In the genomic region with DNA sequence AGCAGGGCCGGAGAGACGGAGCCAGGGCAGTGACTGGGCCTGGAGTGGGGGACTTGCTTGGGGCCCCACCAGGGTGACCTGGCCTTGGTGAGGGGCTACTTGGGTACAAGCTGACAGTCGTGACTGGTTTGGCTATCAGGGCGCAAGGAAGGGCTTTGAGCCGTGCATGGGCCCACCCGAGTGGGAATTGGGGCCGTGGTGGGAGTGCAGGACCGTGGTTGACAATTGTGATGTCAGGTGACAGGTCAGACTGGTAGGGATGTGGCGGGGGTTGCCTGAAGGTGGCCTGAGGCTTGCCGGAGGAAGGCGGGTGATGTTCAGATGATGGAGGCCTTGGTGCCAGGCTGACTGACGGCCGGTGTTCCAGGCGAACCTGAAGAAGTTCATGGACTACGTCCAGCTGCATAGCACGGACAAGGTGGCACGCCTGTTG, we compare ENCODE assay signal across 2 cellular contexts.
TF ChIP-seq lines count a peak whose summit lies in the region.

No MANE protein-coding gene starts in this region.

TF ChIP-seq in SK-N-SH, 30 proteins besides CTCF, POLR2A, EP300 and RAD21 (continued from another document):
- TF ChIP-seq, protein P1, sequence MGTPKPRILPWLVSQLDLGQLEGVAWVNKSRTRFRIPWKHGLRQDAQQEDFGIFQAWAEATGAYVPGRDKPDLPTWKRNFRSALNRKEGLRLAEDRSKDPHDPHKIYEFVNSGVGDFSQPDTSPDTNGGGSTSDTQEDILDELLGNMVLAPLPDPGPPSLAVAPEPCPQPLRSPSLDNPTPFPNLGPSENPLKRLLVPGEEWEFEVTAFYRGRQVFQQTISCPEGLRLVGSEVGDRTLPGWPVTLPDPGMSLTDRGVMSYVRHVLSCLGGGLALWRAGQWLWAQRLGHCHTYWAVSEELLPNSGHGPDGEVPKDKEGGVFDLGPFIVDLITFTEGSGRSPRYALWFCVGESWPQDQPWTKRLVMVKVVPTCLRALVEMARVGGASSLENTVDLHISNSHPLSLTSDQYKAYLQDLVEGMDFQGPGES (IDR thresholded peaks at IDR 0.05; ENCODE audit: low read depth, low read length) = no peak
- no peak for TF ChIP-seq RXRA (IDR thresholded peaks at IDR 0.05; ENCODE audit: borderline replicate concordance, low read depth)
- TF ChIP-seq EZH2phosphoT487 (IDR thresholded peaks at IDR 0.05; ENCODE audit: borderline replicate concordance, low read depth) = no peak
- TF ChIP-seq, protein P2, sequence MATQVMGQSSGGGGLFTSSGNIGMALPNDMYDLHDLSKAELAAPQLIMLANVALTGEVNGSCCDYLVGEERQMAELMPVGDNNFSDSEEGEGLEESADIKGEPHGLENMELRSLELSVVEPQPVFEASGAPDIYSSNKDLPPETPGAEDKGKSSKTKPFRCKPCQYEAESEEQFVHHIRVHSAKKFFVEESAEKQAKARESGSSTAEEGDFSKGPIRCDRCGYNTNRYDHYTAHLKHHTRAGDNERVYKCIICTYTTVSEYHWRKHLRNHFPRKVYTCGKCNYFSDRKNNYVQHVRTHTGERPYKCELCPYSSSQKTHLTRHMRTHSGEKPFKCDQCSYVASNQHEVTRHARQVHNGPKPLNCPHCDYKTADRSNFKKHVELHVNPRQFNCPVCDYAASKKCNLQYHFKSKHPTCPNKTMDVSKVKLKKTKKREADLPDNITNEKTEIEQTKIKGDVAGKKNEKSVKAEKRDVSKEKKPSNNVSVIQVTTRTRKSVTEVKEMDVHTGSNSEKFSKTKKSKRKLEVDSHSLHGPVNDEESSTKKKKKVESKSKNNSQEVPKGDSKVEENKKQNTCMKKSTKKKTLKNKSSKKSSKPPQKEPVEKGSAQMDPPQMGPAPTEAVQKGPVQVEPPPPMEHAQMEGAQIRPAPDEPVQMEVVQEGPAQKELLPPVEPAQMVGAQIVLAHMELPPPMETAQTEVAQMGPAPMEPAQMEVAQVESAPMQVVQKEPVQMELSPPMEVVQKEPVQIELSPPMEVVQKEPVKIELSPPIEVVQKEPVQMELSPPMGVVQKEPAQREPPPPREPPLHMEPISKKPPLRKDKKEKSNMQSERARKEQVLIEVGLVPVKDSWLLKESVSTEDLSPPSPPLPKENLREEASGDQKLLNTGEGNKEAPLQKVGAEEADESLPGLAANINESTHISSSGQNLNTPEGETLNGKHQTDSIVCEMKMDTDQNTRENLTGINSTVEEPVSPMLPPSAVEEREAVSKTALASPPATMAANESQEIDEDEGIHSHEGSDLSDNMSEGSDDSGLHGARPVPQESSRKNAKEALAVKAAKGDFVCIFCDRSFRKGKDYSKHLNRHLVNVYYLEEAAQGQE (IDR thresholded peaks at IDR 0.05; ENCODE audit: low read depth, low read length) = no peak
- TF ChIP-seq FOXM1 (IDR thresholded peaks at IDR 0.05; ENCODE audit: low read depth) = no peak
- TF ChIP-seq, protein P3, sequence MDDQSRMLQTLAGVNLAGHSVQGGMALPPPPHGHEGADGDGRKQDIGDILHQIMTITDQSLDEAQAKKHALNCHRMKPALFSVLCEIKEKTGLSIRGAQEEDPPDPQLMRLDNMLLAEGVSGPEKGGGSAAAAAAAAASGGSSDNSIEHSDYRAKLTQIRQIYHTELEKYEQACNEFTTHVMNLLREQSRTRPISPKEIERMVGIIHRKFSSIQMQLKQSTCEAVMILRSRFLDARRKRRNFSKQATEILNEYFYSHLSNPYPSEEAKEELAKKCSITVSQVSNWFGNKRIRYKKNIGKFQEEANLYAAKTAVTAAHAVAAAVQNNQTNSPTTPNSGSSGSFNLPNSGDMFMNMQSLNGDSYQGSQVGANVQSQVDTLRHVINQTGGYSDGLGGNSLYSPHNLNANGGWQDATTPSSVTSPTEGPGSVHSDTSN (IDR thresholded peaks at IDR 0.05) = no peak
- TF ChIP-seq FOSL2 (IDR thresholded peaks at IDR 0.05; ENCODE audit: borderline replicate concordance, low read depth) = no peak
- no peak for TF ChIP-seq NFIC (IDR thresholded peaks at IDR 0.05; ENCODE audit: borderline replicate concordance)
- TF ChIP-seq ELF1 (IDR thresholded peaks at IDR 0.05) = no peak
- no peak for TF ChIP-seq GABPA (IDR thresholded peaks at IDR 0.05; ENCODE audit: low read depth)
- TF ChIP-seq FOXJ3 (CRISPR knock-in tag; IDR thresholded peaks at IDR 0.05) = no peak
- TF ChIP-seq CHD2 (IDR thresholded peaks at IDR 0.05; ENCODE audit: low read length, partially characterized antibody) = no peak
- TF ChIP-seq YY1 (IDR thresholded peaks at IDR 0.05; ENCODE audit: low read depth) = no peak
- TF ChIP-seq, protein P4, sequence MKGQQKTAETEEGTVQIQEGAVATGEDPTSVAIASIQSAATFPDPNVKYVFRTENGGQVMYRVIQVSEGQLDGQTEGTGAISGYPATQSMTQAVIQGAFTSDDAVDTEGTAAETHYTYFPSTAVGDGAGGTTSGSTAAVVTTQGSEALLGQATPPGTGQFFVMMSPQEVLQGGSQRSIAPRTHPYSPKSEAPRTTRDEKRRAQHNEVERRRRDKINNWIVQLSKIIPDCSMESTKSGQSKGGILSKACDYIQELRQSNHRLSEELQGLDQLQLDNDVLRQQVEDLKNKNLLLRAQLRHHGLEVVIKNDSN (IDR thresholded peaks at IDR 0.05; ENCODE audit: borderline replicate concordance, low read depth) = no peak
- no peak for TF ChIP-seq SIN3A (IDR thresholded peaks at IDR 0.05; ENCODE audit: borderline replicate concordance, low read depth, low read length)
- TF ChIP-seq NRF1 (IDR thresholded peaks at IDR 0.05; ENCODE audit: low read depth, low read length) = no peak

TF ChIP-seq in SK-N-SH treated with all-trans-retinoic acid at 6 μM for 48 hours, 23 proteins besides CTCF, POLR2A, EP300 and RAD21 (continued from another document):
- TF ChIP-seq TOX (CRISPR knock-in tag; IDR thresholded peaks at IDR 0.05; ENCODE audit: borderline replicate concordance) = no peak
- TF ChIP-seq ZFP3 (CRISPR knock-in tag; IDR thresholded peaks at IDR 0.05) = no peak
- no peak for TF ChIP-seq CSDC2 (CRISPR knock-in tag; IDR thresholded peaks at IDR 0.05)
- no peak for TF ChIP-seq ISL1 (CRISPR knock-in tag; IDR thresholded peaks at IDR 0.05)
- no peak for TF ChIP-seq ESRRG (CRISPR knock-in tag; IDR thresholded peaks at IDR 0.05)
- TF ChIP-seq SNAI2 (CRISPR knock-in tag; IDR thresholded peaks at IDR 0.05) = no peak
- TF ChIP-seq ARNTL (CRISPR knock-in tag; IDR thresholded peaks at IDR 0.05; ENCODE audit: borderline replicate concordance, low read depth) = no peak
- TF ChIP-seq ZNF70 (CRISPR knock-in tag; IDR thresholded peaks at IDR 0.05) = no peak
- TF ChIP-seq, protein P5, sequence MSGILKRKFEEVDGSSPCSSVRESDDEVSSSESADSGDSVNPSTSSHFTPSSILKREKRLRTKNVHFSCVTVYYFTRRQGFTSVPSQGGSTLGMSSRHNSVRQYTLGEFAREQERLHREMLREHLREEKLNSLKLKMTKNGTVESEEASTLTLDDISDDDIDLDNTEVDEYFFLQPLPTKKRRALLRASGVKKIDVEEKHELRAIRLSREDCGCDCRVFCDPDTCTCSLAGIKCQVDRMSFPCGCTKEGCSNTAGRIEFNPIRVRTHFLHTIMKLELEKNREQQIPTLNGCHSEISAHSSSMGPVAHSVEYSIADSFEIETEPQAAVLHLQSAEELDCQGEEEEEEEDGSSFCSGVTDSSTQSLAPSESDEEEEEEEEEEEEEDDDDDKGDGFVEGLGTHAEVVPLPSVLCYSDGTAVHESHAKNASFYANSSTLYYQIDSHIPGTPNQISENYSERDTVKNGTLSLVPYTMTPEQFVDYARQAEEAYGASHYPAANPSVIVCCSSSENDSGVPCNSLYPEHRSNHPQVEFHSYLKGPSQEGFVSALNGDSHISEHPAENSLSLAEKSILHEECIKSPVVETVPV (CRISPR knock-in tag; IDR thresholded peaks at IDR 0.05) = no peak
- TF ChIP-seq, protein P6, sequence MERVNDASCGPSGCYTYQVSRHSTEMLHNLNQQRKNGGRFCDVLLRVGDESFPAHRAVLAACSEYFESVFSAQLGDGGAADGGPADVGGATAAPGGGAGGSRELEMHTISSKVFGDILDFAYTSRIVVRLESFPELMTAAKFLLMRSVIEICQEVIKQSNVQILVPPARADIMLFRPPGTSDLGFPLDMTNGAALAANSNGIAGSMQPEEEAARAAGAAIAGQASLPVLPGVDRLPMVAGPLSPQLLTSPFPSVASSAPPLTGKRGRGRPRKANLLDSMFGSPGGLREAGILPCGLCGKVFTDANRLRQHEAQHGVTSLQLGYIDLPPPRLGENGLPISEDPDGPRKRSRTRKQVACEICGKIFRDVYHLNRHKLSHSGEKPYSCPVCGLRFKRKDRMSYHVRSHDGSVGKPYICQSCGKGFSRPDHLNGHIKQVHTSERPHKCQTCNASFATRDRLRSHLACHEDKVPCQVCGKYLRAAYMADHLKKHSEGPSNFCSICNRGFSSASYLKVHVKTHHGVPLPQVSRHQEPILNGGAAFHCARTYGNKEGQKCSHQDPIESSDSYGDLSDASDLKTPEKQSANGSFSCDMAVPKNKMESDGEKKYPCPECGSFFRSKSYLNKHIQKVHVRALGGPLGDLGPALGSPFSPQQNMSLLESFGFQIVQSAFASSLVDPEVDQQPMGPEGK (CRISPR knock-in tag; IDR thresholded peaks at IDR 0.05; ENCODE audit: borderline replicate concordance) = no peak
- no peak for TF ChIP-seq BACH2 (CRISPR knock-in tag; IDR thresholded peaks at IDR 0.05; ENCODE audit: borderline replicate concordance)
- no peak for TF ChIP-seq RARB (CRISPR knock-in tag; IDR thresholded peaks at IDR 0.05)
- TF ChIP-seq ZFP30 (CRISPR knock-in tag; IDR thresholded peaks at IDR 0.05) = no peak
- no peak for TF ChIP-seq ZNF565 (CRISPR knock-in tag; conservative IDR thresholded peaks at IDR 0.05; ENCODE audit: low read depth)
